In genomic region chr19:18834644-18834984, GRCh38 we compare ENCODE assay signal across 8 cellular contexts. TPM values are rescaled to one million over a fixed set of nuclear protein-coding genes. Genes with fewer than 3 reads are reported as not detected.
DNase-seq lines count a peak whose midpoint lies in the region; ATAC-seq and TF ChIP-seq lines count a peak whose summit lies in the region.
"Had no signal": no experiment of that assay in that cellular context is flagged by ENCODE, and none has a peak within 500 bp of the region (broad histone marks: within the 10 kb centered on the region; RNA-seq: fewer than 3 reads in every experiment).

No MANE protein-coding gene starts in this region.

- POLR2A ChIA-PET in HEK293 (lab: Yijun Ruan, JAX) = interaction anchor here (0.6 to 1.4 kb wide), 3 partner anchors 9 to 283 kb away, joined by 3 to 4 read pairs (median 3); partner anchors contain the start of genes COPE and DDX49

- H3K27me3 ChIP-seq in Peyer's patch = no peaks in the 10 kb centered on the region

- TF ChIP-seq CTCF in HEK293 (tag by site-specific recombination; IDR thresholded peaks at IDR 0.05) = no peak
- TF ChIP-seq CTCF in VCaP (conservative IDR thresholded peaks at IDR 0.05) = no peak
- TF ChIP-seq CTCF in fibroblast of pulmonary artery (IDR thresholded peaks at IDR 0.05; ENCODE audit: low read length, missing control alignments) = no peak
- TF ChIP-seq CTCF in retinal pigment epithelial cell (conservative IDR thresholded peaks at IDR 0.05; ENCODE audit: low read depth, low read length) = no peak
- TF ChIP-seq CTCF in Peyer's patch (IDR thresholded peaks at IDR 0.05) = no peak

- TF ChIP-seq POLR2A in Peyer's patch (IDR thresholded peaks at IDR 0.05) = no peak

- H3K36me3 ChIP-seq in HEK293 (ENCODE audit: control insufficient read depth in 2 of 2, insufficient read depth in 1 of 2, low read length in 2 of 2) (peaks cover 7 to 60% of the 10 kb centered on the region in 2 experiments; a peak in 2 of 3 replicates), Peyer's patch (peaks cover 0 to 16% (median 0%) of the 10 kb centered on the region in 3 donors)

- H3K4me1 ChIP-seq in HEK293 (ENCODE audit: control insufficient read depth, insufficient read depth, low read length) = 0 out of 2 replicates have a peak, but pooled peaks cover 3% of the 10 kb centered on the region
- H3K4me1 ChIP-seq in Peyer's patch = peaks cover 2 to 67% (median 17%) of the 10 kb centered on the region in 4 donors

- DNase-seq in fibroblast of pulmonary artery (ENCODE audit: low read depth) (no peak), retinal pigment epithelial cell (ENCODE audit: low read depth) (no peak), Peyer's patch (no peak), D341Med (ENCODE audit: low spot score) (no peak)

- no peak for ATAC-seq in GM21367 (IDR thresholded peaks at IDR 0.05; ENCODE audit: unreplicated experiment)

- H3K4me3 ChIP-seq in HEK293 (ENCODE audit: low read depth, low read length) (peak overlapping the region; percentile 87), fibroblast of pulmonary artery (replicated peaks; ENCODE audit: low read depth, low read length) (peak overlapping the region; percentile 69), retinal pigment epithelial cell (ENCODE audit: low read length) (peak overlapping the region; percentile 82), Peyer's patch (peak overlapping the region in 2 of 4 donors; percentile 86 to 97)

- H3K27ac ChIP-seq in HEK293 (ENCODE audit: extremely low read depth, low read depth, low read length) = no peak overlapping the region
- H3K27ac ChIP-seq in VCaP = peak overlapping the region; percentile 93
- peak overlapping the region in 1 of 4 donors; percentile 93 for H3K27ac ChIP-seq in Peyer's patch

- CTCF ChIA-PET in HEK293 (lab: Yijun Ruan, JAX) = interaction anchor here (1.1 to 7.7 kb wide), 2 partner anchors 11 to 12 kb away, joined by 3 to 69 read pairs; no protein-coding TSS in a partner anchor

- H3K9me3 ChIP-seq in HEK293 (ENCODE audit: control insufficient read depth, insufficient read depth, low read depth, low read length) = no peaks in the 10 kb centered on the region
- H3K9me3 ChIP-seq in Peyer's patch = no peaks in the 10 kb centered on the region

TF ChIP-seq in HEK293, 187 proteins besides CTCF, POLR2A, EP300 and RAD21:
- no peak for TF ChIP-seq FEZF1 (tag by site-specific recombination; IDR thresholded peaks at IDR 0.05)
- no peak for TF ChIP-seq ZNF223 (tag by site-specific recombination; IDR thresholded peaks at IDR 0.05)
- no peak for TF ChIP-seq ZNF311 (tag by site-specific recombination; IDR thresholded peaks at IDR 0.05; ENCODE audit: borderline replicate concordance)
- TF ChIP-seq TRIM28 (IDR thresholded peaks at IDR 0.05; ENCODE audit: borderline replicate concordance, low read length) = no peak
- no peak for TF ChIP-seq KLF9 (tag by site-specific recombination; IDR thresholded peaks at IDR 0.05; ENCODE audit: low read depth)
- TF ChIP-seq ZNF114 (tag by site-specific recombination; IDR thresholded peaks at IDR 0.05) = no peak
- TF ChIP-seq PRDM1 (tag by site-specific recombination; IDR thresholded peaks at IDR 0.05) = peak; percentile 85
- no peak for TF ChIP-seq TCF7L2 (IDR thresholded peaks at IDR 0.05; ENCODE audit: borderline replicate concordance, low read depth, low read length)
- TF ChIP-seq ZNF645 (tag by site-specific recombination; IDR thresholded peaks at IDR 0.05) = no peak
- TF ChIP-seq ZNF174 (tag by site-specific recombination; IDR thresholded peaks at IDR 0.05) = no peak
- TF ChIP-seq PRDM4 (tag by site-specific recombination; IDR thresholded peaks at IDR 0.05) = peak; percentile 95
- no peak for TF ChIP-seq IKZF3 (tag by site-specific recombination; IDR thresholded peaks at IDR 0.05)
- TF ChIP-seq ZNF514 (tag by site-specific recombination; IDR thresholded peaks at IDR 0.05) = no peak
- no peak for TF ChIP-seq REPIN1 (tag by site-specific recombination; IDR thresholded peaks at IDR 0.05; ENCODE audit: low read depth)
- no peak for TF ChIP-seq ZBTB20 (tag by site-specific recombination; IDR thresholded peaks at IDR 0.05)
- TF ChIP-seq ZBTB49 (tag by site-specific recombination; IDR thresholded peaks at IDR 0.05; ENCODE audit: low read depth) = no peak

RNA-seq across cellular contexts. Expression of gene UPF1, which starts 2.9 kb away (rescaled TPM):
- 100 to 1,000 TPM in 3 of 4 donors, 10 to 100 TPM in 1; 63.9 to 157 (median 127) TPM for total RNA-seq in Peyer's patch

RNA-seq across cellular contexts. Expression of gene COMP, which starts 43.5 kb away (rescaled TPM):
- under 1 TPM in 1 of 4 donors, not detected in 3; 0.40 TPM for total RNA-seq in Peyer's patch
- total RNA-seq: activated CD8-positive, alpha-beta memory T cell treated with anti-CD3 and anti-CD28 coated beads for 36 hours had no signal
